In the genomic region with DNA sequence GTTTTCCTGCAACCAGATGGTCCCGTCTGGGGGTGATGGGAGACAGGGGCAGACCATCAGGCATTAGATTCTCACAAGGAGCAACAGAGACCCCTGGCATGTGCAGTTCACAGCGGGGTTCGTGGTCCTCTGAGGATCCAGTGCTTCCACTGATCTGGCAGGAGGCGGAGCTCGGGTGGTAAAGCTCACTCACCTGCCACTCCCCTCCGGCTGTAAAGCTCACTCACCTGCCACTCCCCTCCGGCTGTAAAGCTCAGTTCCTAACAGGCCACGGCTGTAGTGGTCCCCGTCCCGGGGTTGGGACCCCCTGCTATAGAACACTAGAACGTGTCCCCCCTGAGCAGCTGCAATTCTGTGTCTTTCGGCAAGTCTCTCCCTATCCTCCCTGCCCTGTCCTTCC, we compare ENCODE assay signal across 2 cellular contexts.
TF ChIP-seq lines count a peak whose summit lies in the region.

No MANE protein-coding gene starts in this region.

TF ChIP-seq in SK-N-SH, 30 proteins besides CTCF, POLR2A, EP300 and RAD21:
- TF ChIP-seq, protein P1, sequence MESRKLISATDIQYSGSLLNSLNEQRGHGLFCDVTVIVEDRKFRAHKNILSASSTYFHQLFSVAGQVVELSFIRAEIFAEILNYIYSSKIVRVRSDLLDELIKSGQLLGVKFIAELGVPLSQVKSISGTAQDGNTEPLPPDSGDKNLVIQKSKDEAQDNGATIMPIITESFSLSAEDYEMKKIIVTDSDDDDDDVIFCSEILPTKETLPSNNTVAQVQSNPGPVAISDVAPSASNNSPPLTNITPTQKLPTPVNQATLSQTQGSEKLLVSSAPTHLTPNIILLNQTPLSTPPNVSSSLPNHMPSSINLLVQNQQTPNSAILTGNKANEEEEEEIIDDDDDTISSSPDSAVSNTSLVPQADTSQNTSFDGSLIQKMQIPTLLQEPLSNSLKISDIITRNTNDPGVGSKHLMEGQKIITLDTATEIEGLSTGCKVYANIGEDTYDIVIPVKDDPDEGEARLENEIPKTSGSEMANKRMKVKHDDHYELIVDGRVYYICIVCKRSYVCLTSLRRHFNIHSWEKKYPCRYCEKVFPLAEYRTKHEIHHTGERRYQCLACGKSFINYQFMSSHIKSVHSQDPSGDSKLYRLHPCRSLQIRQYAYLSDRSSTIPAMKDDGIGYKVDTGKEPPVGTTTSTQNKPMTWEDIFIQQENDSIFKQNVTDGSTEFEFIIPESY (IDR thresholded peaks at IDR 0.05; ENCODE audit: borderline replicate concordance, low read depth), result no peak
- no peak for TF ChIP-seq ELF1 (IDR thresholded peaks at IDR 0.05)
- TF ChIP-seq TAF1 (IDR thresholded peaks at IDR 0.05; ENCODE audit: borderline replicate concordance, low read depth, low read length), result no peak
- TF ChIP-seq CHD2 (IDR thresholded peaks at IDR 0.05; ENCODE audit: low read length, partially characterized antibody), result no peak
- no peak for TF ChIP-seq SIN3A (IDR thresholded peaks at IDR 0.05; ENCODE audit: borderline replicate concordance, low read depth, low read length)
- TF ChIP-seq MXI1 (IDR thresholded peaks at IDR 0.05; ENCODE audit: low read depth, low read length), result no peak
- TF ChIP-seq TEAD4 (IDR thresholded peaks at IDR 0.05; ENCODE audit: borderline replicate concordance, insufficient read depth), result no peak

TF ChIP-seq in SK-N-SH treated with all-trans-retinoic acid at 6 μM for 48 hours, 23 proteins besides CTCF, POLR2A, EP300 and RAD21:
- TF ChIP-seq, protein P2, sequence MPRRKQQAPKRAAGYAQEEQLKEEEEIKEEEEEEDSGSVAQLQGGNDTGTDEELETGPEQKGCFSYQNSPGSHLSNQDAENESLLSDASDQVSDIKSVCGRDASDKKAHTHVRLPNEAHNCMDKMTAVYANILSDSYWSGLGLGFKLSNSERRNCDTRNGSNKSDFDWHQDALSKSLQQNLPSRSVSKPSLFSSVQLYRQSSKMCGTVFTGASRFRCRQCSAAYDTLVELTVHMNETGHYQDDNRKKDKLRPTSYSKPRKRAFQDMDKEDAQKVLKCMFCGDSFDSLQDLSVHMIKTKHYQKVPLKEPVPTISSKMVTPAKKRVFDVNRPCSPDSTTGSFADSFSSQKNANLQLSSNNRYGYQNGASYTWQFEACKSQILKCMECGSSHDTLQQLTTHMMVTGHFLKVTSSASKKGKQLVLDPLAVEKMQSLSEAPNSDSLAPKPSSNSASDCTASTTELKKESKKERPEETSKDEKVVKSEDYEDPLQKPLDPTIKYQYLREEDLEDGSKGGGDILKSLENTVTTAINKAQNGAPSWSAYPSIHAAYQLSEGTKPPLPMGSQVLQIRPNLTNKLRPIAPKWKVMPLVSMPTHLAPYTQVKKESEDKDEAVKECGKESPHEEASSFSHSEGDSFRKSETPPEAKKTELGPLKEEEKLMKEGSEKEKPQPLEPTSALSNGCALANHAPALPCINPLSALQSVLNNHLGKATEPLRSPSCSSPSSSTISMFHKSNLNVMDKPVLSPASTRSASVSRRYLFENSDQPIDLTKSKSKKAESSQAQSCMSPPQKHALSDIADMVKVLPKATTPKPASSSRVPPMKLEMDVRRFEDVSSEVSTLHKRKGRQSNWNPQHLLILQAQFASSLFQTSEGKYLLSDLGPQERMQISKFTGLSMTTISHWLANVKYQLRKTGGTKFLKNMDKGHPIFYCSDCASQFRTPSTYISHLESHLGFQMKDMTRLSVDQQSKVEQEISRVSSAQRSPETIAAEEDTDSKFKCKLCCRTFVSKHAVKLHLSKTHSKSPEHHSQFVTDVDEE (CRISPR knock-in tag; IDR thresholded peaks at IDR 0.05), result no peak
- TF ChIP-seq CSDC2 (CRISPR knock-in tag; IDR thresholded peaks at IDR 0.05) (no peak), SNAI2 (CRISPR knock-in tag; IDR thresholded peaks at IDR 0.05) (no peak), ARNTL (CRISPR knock-in tag; IDR thresholded peaks at IDR 0.05; ENCODE audit: borderline replicate concordance, low read depth) (no peak), PPARA (CRISPR knock-in tag; IDR thresholded peaks at IDR 0.05; ENCODE audit: borderline replicate concordance) (no peak)
- TF ChIP-seq, protein P3, sequence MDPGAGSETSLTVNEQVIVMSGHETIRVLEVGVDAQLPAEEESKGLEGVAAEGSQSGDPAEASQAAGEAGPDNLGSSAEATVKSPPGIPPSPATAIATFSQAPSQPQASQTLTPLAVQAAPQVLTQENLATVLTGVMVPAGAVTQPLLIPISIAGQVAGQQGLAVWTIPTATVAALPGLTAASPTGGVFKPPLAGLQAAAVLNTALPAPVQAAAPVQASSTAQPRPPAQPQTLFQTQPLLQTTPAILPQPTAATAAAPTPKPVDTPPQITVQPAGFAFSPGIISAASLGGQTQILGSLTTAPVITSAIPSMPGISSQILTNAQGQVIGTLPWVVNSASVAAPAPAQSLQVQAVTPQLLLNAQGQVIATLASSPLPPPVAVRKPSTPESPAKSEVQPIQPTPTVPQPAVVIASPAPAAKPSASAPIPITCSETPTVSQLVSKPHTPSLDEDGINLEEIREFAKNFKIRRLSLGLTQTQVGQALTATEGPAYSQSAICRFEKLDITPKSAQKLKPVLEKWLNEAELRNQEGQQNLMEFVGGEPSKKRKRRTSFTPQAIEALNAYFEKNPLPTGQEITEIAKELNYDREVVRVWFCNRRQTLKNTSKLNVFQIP (CRISPR knock-in tag; IDR thresholded peaks at IDR 0.05; ENCODE audit: borderline replicate concordance, low read depth), result no peak
- TF ChIP-seq, protein P4, sequence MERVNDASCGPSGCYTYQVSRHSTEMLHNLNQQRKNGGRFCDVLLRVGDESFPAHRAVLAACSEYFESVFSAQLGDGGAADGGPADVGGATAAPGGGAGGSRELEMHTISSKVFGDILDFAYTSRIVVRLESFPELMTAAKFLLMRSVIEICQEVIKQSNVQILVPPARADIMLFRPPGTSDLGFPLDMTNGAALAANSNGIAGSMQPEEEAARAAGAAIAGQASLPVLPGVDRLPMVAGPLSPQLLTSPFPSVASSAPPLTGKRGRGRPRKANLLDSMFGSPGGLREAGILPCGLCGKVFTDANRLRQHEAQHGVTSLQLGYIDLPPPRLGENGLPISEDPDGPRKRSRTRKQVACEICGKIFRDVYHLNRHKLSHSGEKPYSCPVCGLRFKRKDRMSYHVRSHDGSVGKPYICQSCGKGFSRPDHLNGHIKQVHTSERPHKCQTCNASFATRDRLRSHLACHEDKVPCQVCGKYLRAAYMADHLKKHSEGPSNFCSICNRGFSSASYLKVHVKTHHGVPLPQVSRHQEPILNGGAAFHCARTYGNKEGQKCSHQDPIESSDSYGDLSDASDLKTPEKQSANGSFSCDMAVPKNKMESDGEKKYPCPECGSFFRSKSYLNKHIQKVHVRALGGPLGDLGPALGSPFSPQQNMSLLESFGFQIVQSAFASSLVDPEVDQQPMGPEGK (CRISPR knock-in tag; IDR thresholded peaks at IDR 0.05; ENCODE audit: borderline replicate concordance), result no peak
